ENCODE assay signal across 8 cellular contexts in the genomic region with DNA sequence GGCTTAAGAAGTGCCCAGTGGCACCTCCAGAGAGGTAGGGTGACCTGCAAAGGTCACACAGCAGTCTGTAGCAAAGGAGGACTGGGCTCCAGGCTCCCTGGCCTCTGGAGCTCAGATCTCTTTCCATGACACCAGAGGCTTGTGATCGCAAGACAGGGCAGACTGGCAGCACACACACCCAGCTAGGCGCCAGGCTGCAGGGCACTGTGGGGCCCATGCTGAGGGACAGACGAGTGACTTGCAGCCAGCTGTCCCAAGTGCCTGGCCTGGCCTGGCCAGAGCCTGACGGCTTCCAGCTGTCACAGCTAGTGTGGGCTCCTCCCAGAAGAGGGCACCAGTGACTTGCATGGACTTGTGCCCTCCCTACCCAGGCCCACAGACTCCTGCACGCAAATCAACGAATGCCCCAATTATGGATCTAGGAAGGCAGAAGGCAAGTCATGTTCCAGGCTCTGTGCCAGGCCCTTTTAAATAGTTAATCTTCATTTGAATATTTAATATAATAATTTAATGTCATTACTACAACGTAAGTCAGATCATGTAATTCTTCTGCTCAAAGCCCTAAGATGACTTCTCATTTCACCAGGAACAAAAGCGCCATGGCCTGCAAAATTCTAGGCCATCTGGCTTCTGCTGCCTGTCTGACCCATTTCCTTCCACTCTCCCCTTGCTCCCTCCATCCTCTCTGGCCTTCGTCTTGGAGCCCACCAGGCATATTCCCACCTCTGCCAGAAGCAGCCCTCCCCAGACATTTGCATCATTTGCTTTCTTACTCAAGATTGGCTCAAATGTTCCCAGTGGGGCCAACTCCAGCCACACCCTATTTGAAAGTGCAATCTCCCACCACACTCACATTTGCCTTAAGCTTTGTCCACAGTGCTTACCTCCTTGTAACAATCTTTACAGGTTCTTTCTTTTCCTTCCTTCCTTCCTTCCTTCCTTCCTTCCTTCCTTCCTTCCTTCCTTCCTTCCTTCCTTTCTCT. TPM values are rescaled to one million over a fixed set of nuclear protein-coding genes. Genes with fewer than 3 reads are reported as not detected.
DNase-seq lines count a peak whose midpoint lies in the region; ATAC-seq and TF ChIP-seq lines count a peak whose summit lies in the region.

No MANE protein-coding gene starts in this region.

- peaks cover 5 to 11% (median 11%) of the 10 kb centered on the region in 3 donors for H3K36me3 ChIP-seq in skeletal muscle tissue (ENCODE audit: control insufficient read depth in 3 of 3, insufficient read depth in 3 of 3, low read length in 3 of 3)

- ATAC-seq in HG03025 (IDR thresholded peaks at IDR 0.05; ENCODE audit: low FRiP score, unreplicated experiment), result no peak

- H3K4me3 ChIP-seq in fibroblast of pulmonary artery (replicated peaks; ENCODE audit: low read depth, low read length), result no peak overlapping the region
- no peak overlapping the region for H3K4me3 ChIP-seq in skeletal muscle tissue (ENCODE audit: low read length in 3 of 3)

- DNase-seq in DMS153 (lab: John Stamatoyannopoulos, UW) (peak; percentile 23), DMS153 treated with DMSO at 0.1 percent for 48 hours (lab: John Stamatoyannopoulos, UW; ENCODE audit: unreplicated experiment) (no peak), RKO (ENCODE audit: low spot score) (peak; percentile 25), fibroblast of pulmonary artery (ENCODE audit: low read depth) (peak; percentile 56), NCI-H187 (lab: John Stamatoyannopoulos, UW) (no peak), superior temporal gyrus (ENCODE audit: extremely low spot score) (no peak)

- H3K27ac ChIP-seq in skeletal muscle tissue (ENCODE audit: low read depth, low read length), result peak overlapping the region; percentile 82

- H3K27me3 ChIP-seq in skeletal muscle tissue (ENCODE audit: control insufficient read depth in 3 of 3, insufficient read depth in 3 of 3, low read length in 3 of 3), result peaks cover 0 to 10% (median 6%) of the 10 kb centered on the region in 3 donors

- H3K9ac ChIP-seq in skeletal muscle tissue (ENCODE audit: low read depth in 1 of 3, low read length in 3 of 3), result peak overlapping the region in 1 of 3 donors; percentile 70

- no peaks in the 10 kb centered on the region for H3K9me3 ChIP-seq in skeletal muscle tissue (ENCODE audit: control insufficient read depth in 3 of 3, low read length in 3 of 3)

- H3K4me1 ChIP-seq in skeletal muscle tissue (ENCODE audit: control insufficient read depth in 3 of 3, insufficient read depth in 3 of 3, low read length in 3 of 3), result peaks cover 24 to 44% (median 25%) of the 10 kb centered on the region in 3 donors

- peak; percentile 18 for TF ChIP-seq CTCF in fibroblast of pulmonary artery (IDR thresholded peaks at IDR 0.05; ENCODE audit: low read length, missing control alignments)

RNA-seq across cellular contexts. Expression of gene SPEG, which starts 3.7 kb away (rescaled TPM):
- total RNA-seq in skeletal muscle tissue, result 95.5 TPM

RNA-seq across cellular contexts. Expression of gene DES, which starts 12.7 kb away (rescaled TPM):
- 3,588 TPM for total RNA-seq in skeletal muscle tissue

RNA-seq across cellular contexts. Expression of gene DNPEP, which starts 43.2 kb away (rescaled TPM):
- total RNA-seq in skeletal muscle tissue, result 25.1 TPM

Comparison
In these comparisons a context has a peak if more than half of its experiments do, and no peak if none do; other contexts are left out.
1. DNase-seq: peak in DMS153 (single experiment), RKO (single experiment) and fibroblast of pulmonary artery (single experiment); none in DMS153 treated with DMSO at 0.1 percent for 48 hours (single experiment), NCI-H187 (0 of 2) and superior temporal gyrus (single experiment).